8 cellular contexts compared by ENCODE assay signal in genomic region chr6:84228198-84228543, GRCh38. TPM values are rescaled to one million over a fixed set of nuclear protein-coding genes. Genes with fewer than 3 reads are reported as not detected.
DNase-seq lines count a peak whose midpoint lies in the region; ATAC-seq and TF ChIP-seq lines count a peak whose summit lies in the region.

No MANE protein-coding gene starts in this region.

- H4K20me1 ChIP-seq in osteoblast (ENCODE audit: insufficient read depth, low read length) = no peaks in the 10 kb centered on the region

- no peak overlapping the region for H3K9ac ChIP-seq in HUES6 (ENCODE audit: low read length)

- DNase-seq in GM12864 (ENCODE audit: low read depth) (no peak), osteoblast (ENCODE audit: insufficient read length, low spot score, missing footprints) (no peak), NCI-H146 treated with DMSO at 0.1 percent for 48 hours (lab: John Stamatoyannopoulos, UW; ENCODE audit: unreplicated experiment) (no peak), NCI-H526 treated with DMSO at 0.1 percent for 48 hours (lab: John Stamatoyannopoulos, UW) (no peak)
- DNase-seq in stimulated activated CD4-positive, alpha-beta T cell treated with anti-CD3 and anti-CD28 coated beads, Interleukin-15, amount 100 ng/mL, for 24 hours = no peak

- H3K4me1 ChIP-seq in HUES6 (ENCODE audit: control insufficient read depth, insufficient read depth, low read length) = peaks cover 6% of the 10 kb centered on the region
- peaks cover 4% of the 10 kb centered on the region for H3K4me1 ChIP-seq in osteoblast (ENCODE audit: insufficient read depth, low read length)

- H3K9me3 Mint-ChIP-seq in dendritic cell treated with granulocyte-macrophage colony-stimulating factor and Interleukin-4, amounts not matched to agents 40 ng/mL and 50 ng/mL, for 4 days = no peaks in the 10 kb centered on the region

- H3K27ac Mint-ChIP-seq in dendritic cell treated with granulocyte-macrophage colony-stimulating factor and Interleukin-4, amounts not matched to agents 40 ng/mL and 50 ng/mL, for 4 days = peak overlapping the region; percentile 86

- H3K27ac ChIP-seq in HUES6 (ENCODE audit: low read depth, low read length) = no peak overlapping the region
- no peak overlapping the region for H3K27ac ChIP-seq in osteoblast (ENCODE audit: low read depth, low read length)

- H3K4me3 ChIP-seq in GM12864 (ENCODE audit: low read depth, low read length) (peak overlapping the region; percentile 80), HUES6 (ENCODE audit: low read depth, low read length) (peak overlapping the region; percentile 84), osteoblast (ENCODE audit: insufficient read depth, low read length) (peak overlapping the region; percentile 84)

- H2AFZ ChIP-seq in osteoblast (ENCODE audit: low read length) = peak overlapping the region; percentile 99

- H3K27me3 ChIP-seq in HUES6 (ENCODE audit: control insufficient read depth, insufficient read depth, low read length) (peaks cover 36% of the 10 kb centered on the region), osteoblast (ENCODE audit: insufficient read depth, low read length) (peaks cover 20% of the 10 kb centered on the region)

- no peak for TF ChIP-seq CTCF in GM12864 (IDR thresholded peaks at IDR 0.05; ENCODE audit: low read depth, low read length, missing control alignments)
- TF ChIP-seq CTCF in osteoblast (IDR thresholded peaks at IDR 0.05; ENCODE audit: extremely low read depth, low read depth, low read length) = no peak

- no peak for ATAC-seq in HG03097 (IDR thresholded peaks at IDR 0.05; ENCODE audit: low FRiP score, unreplicated experiment)

- peaks cover 3% of the 10 kb centered on the region for H3K79me2 ChIP-seq in osteoblast (ENCODE audit: insufficient read depth, low read length)

- peaks cover 12% of the 10 kb centered on the region for H3K36me3 Mint-ChIP-seq in dendritic cell treated with granulocyte-macrophage colony-stimulating factor and Interleukin-4, amounts not matched to agents 40 ng/mL and 50 ng/mL, for 4 days (ENCODE audit: low read depth)

- H3K36me3 ChIP-seq in HUES6 (ENCODE audit: control insufficient read depth, insufficient read depth, low read length) (no peaks in the 10 kb centered on the region), osteoblast (ENCODE audit: insufficient read depth, low read length) (no peaks in the 10 kb centered on the region)

- intact Hi-C loops in dendritic cell treated with granulocyte-macrophage colony-stimulating factor and Interleukin-4, amounts not matched to agents 40 ng/mL and 50 ng/mL, for 4 days (cut with micrococcal nuclease) = loop anchor here (2.0 to 10.0 kb wide), 2 partner anchors 343 to 1153 kb away; no protein-coding TSS in a partner anchor

- peak overlapping the region; percentile 99 for H3K4me3 Mint-ChIP-seq in dendritic cell treated with granulocyte-macrophage colony-stimulating factor and Interleukin-4, amounts not matched to agents 40 ng/mL and 50 ng/mL, for 4 days

- H3K4me2 ChIP-seq in osteoblast (ENCODE audit: insufficient read depth, low read length) = peak overlapping the region; percentile 85

- H3K4me1 Mint-ChIP-seq in dendritic cell treated with granulocyte-macrophage colony-stimulating factor and Interleukin-4, amounts not matched to agents 40 ng/mL and 50 ng/mL, for 4 days (ENCODE audit: low read depth) = peaks cover 21% of the 10 kb centered on the region

- H3K9me3 ChIP-seq in HUES6 (ENCODE audit: control insufficient read depth, insufficient read depth, low read depth, low read length) (no peaks in the 10 kb centered on the region), osteoblast (ENCODE audit: low read depth, low read length) (no peaks in the 10 kb centered on the region)

- peaks cover 26% of the 10 kb centered on the region for H3K27me3 Mint-ChIP-seq in dendritic cell treated with granulocyte-macrophage colony-stimulating factor and Interleukin-4, amounts not matched to agents 40 ng/mL and 50 ng/mL, for 4 days

RNA-seq across cellular contexts. Expression of gene CEP162, which starts 0.7 kb away (rescaled TPM):
- 17.0 and 17.4 TPM in 2 replicates for total RNA-seq in osteoblast
